Comparison of ENCODE assay signal across 15 cellular contexts in genomic region chr6:9138856-9139426, GRCh38.
DNase-seq lines count a peak whose midpoint lies in the region; ATAC-seq and FAIRE-seq lines count a peak whose summit lies in the region.
"Had no signal": no experiment of that assay in that cellular context is flagged by ENCODE, and none has a peak within 500 bp of the region (broad histone marks: within the 10 kb centered on the region; RNA-seq: fewer than 3 reads in every experiment).

No MANE protein-coding gene starts in this region.

- peak overlapping the region; percentile 13 for H3K9ac ChIP-seq in SK-N-MC (ENCODE audit: insufficient read length)

- peak; percentile 90 for FAIRE-seq in islet of Langerhans (lab: Jason Lieb, UNC)
- FAIRE-seq: GM12891, kidney had no signal

- no peak for ATAC-seq in GM18907 (IDR thresholded peaks at IDR 0.05; ENCODE audit: unreplicated experiment)
- ATAC-seq in Right ventricle myocardium superior (ENCODE audit: poor library complexity): no peak
- ATAC-seq: body of pancreas had no signal

- H3K36me3 ChIP-seq in SK-N-MC (ENCODE audit: insufficient read depth, low read length): no peaks in the 10 kb centered on the region
- H3K36me3 ChIP-seq: SJCRH30 had no signal

- intact Hi-C loops in Right ventricle myocardium superior (cut with DNase I): no loop called here

- H3K9me3 ChIP-seq in SK-N-MC (ENCODE audit: low read depth, low read length): no peaks in the 10 kb centered on the region
- H3K9me3 ChIP-seq: body of pancreas, SJCRH30 had no signal

- no peak overlapping the region for H3K27ac ChIP-seq in SK-N-MC
- H3K27ac ChIP-seq: body of pancreas, SJCRH30 had no signal

- no peak overlapping the region for H3K4me3 ChIP-seq in SK-N-MC
- H3K4me3 ChIP-seq: body of pancreas had no signal

- DNase-seq in NCI-H1092 treated with DMSO at 0.1 percent for 48 hours (lab: John Stamatoyannopoulos, UW) (peak; percentile 10), NCI-H1092 (lab: John Stamatoyannopoulos, UW) (no peak), NCI-H1694 treated with DMSO at 0.1 percent for 48 hours (lab: John Stamatoyannopoulos, UW) (peak; percentile 97), SK-N-MC (ENCODE audit: low read depth, low spot score) (no peak), NCI-H510A treated with DMSO at 0.1 percent for 48 hours (lab: John Stamatoyannopoulos, UW) (no peak), Right ventricle myocardium superior (no peak)
- DNase-seq: activated CD4-positive, alpha-beta T cell treated with anti-CD3 and anti-CD28 coated beads for 1 hour; activated CD8-positive, alpha-beta memory T cell treated with anti-CD3 and anti-CD28 coated beads, Interleukin-2, amount 50 U/mL, for 48 hours; body of pancreas; kidney; stimulated activated CD4-positive, alpha-beta T cell treated with anti-CD3 and anti-CD28 coated beads, Interleukin-15, amount 100 ng/mL, for 24 hours had no signal

Comparison
In these comparisons a context has a peak if more than half of its experiments do, and no peak if none do; other contexts are left out.
1. DNase-seq: peak in NCI-H1092 treated with DMSO at 0.1 percent for 48 hours (single experiment) and NCI-H1694 treated with DMSO at 0.1 percent for 48 hours (single experiment); none in NCI-H1092 (single experiment), SK-N-MC (single experiment), NCI-H510A treated with DMSO at 0.1 percent for 48 hours (single experiment) and Right ventricle myocardium superior (single experiment).